19 cellular contexts compared by ENCODE assay signal in the genomic region with DNA sequence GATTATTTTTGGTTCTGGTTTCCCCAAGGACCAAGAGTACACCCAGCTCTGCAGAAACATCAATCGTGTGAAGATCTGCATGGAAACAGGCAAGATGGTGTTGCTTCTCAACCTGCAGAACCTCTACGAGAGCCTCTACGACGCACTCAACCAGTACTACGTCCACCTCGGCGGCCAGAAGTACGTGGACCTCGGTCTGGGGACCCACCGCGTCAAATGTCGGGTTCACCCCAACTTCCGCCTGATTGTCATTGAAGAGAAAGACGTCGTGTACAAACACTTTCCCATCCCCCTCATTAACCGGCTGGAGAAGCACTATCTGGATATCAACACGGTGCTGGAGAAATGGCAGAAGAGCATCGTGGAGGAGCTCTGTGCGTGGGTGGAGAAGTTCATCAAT.
DNase-seq lines count a peak whose midpoint lies in the region; ATAC-seq and TF ChIP-seq lines count a peak whose summit lies in the region.
"Had no signal": no experiment of that assay in that cellular context is flagged by ENCODE, and none has a peak within 500 bp of the region (broad histone marks: within the 10 kb centered on the region; RNA-seq: fewer than 3 reads in every experiment).

No MANE protein-coding gene starts in this region.

- H2AFZ ChIP-seq in OCI-LY7 (ENCODE audit: low read length): no peak overlapping the region
- H2AFZ ChIP-seq: GM23338 had no signal

- peaks cover 34 to 72% of the 10 kb centered on the region in 2 donors for H3K36me3 Mint-ChIP-seq in activated T-cell treated with anti-CD3 and anti-CD28 coated beads, Interleukin-2, amount 50 U/mL, for 72 hours (ENCODE audit: insufficient read depth in 2 of 2)
- H3K36me3 Mint-ChIP-seq in chondrocyte (ENCODE audit: low read depth): peaks cover 73% of the 10 kb centered on the region

- no peaks in the 10 kb centered on the region for H3K27me3 Mint-ChIP-seq in activated T-cell treated with anti-CD3 and anti-CD28 coated beads, Interleukin-2, amount 50 U/mL, for 72 hours (ENCODE audit: low read depth)
- H3K27me3 Mint-ChIP-seq in chondrocyte (ENCODE audit: low read depth): no peaks in the 10 kb centered on the region
- H3K27me3 Mint-ChIP-seq: CD8-positive, alpha-beta memory T cell had no signal

- no peak overlapping the region for H3K4me3 Mint-ChIP-seq in activated T-cell treated with anti-CD3 and anti-CD28 coated beads, Interleukin-2, amount 50 U/mL, for 72 hours
- no peak overlapping the region for H3K4me3 Mint-ChIP-seq in chondrocyte (ENCODE audit: unreplicated experiment)
- H3K4me3 Mint-ChIP-seq: GM23338 had no signal

- H3K79me2 ChIP-seq in OCI-LY7 (ENCODE audit: insufficient read depth, low read depth, low read length): no peaks in the 10 kb centered on the region

- H3K9me3 ChIP-seq in Peyer's patch (no peaks in the 10 kb centered on the region), OCI-LY7 (ENCODE audit: low read length) (no peaks in the 10 kb centered on the region)
- H3K9me3 ChIP-seq: BLaER1 treated with 17β-estradiol and CSF1 and Interleukin-3, amounts not matched to agents 10 nM and 100 nM had no signal

- no peak overlapping the region for H3K4me2 ChIP-seq in OCI-LY7 (ENCODE audit: low read length)
- H3K4me2 ChIP-seq: BLaER1 treated with 17β-estradiol and CSF1 and Interleukin-3, amounts not matched to agents 10 nM and 100 nM; GM23338 had no signal

- no peaks in the 10 kb centered on the region for H3K9me2 ChIP-seq in OCI-LY7 (ENCODE audit: insufficient read depth, low read length)

- H4K20me1 ChIP-seq in OCI-LY7 (ENCODE audit: insufficient read depth, low read length): no peaks in the 10 kb centered on the region

- TF ChIP-seq CTCF in Peyer's patch (IDR thresholded peaks at IDR 0.05) (no peak), chondrocyte (IDR thresholded peaks at IDR 0.05) (no peak), OCI-LY7 (conservative IDR thresholded peaks at IDR 0.05; ENCODE audit: low read length) (no peak)

- no peaks in the 10 kb centered on the region for H3K4me1 ChIP-seq in Peyer's patch
- H3K4me1 ChIP-seq in OCI-LY7 (ENCODE audit: insufficient read depth, low read length, poor library complexity, severe bottlenecking): no peaks in the 10 kb centered on the region
- H3K4me1 ChIP-seq: BLaER1 treated with 17β-estradiol and CSF1 and Interleukin-3, amounts not matched to agents 10 nM and 100 nM had no signal

- no peaks in the 10 kb centered on the region for H3K9me3 Mint-ChIP-seq in activated T-cell treated with anti-CD3 and anti-CD28 coated beads, Interleukin-2, amount 50 U/mL, for 72 hours
- no peaks in the 10 kb centered on the region for H3K9me3 Mint-ChIP-seq in chondrocyte (ENCODE audit: low read depth)
- H3K9me3 Mint-ChIP-seq: CD8-positive, alpha-beta memory T cell; GM23338 had no signal

- H3K27me3 ChIP-seq in Peyer's patch: no peaks in the 10 kb centered on the region
- H3K27me3 ChIP-seq: BLaER1 treated with 17β-estradiol and CSF1 and Interleukin-3, amounts not matched to agents 10 nM and 100 nM had no signal

- no peak for ATAC-seq in activated T-cell treated with anti-CD3 and anti-CD28 coated beads, Interleukin-2, amount 50 U/mL, for 72 hours (replicated peaks in 1 of 2)
- no peak for ATAC-seq in sciatic nerve
- ATAC-seq in GM21737 (IDR thresholded peaks at IDR 0.05; ENCODE audit: unreplicated experiment): no peak
- ATAC-seq: GM23338, HCT116, PC-3 had no signal

- no peak for DNase-seq in activated T-cell treated with anti-CD3 and anti-CD28 coated beads, Interleukin-2, amount 50 U/mL, for 72 hours
- DNase-seq in activated T-cell treated with anti-CD3 and anti-CD28 coated beads for 4 hours (no peak), Peyer's patch (peak in 2 of 3 donors; percentile 19 to 33), chondrocyte (ENCODE audit: low spot score) (peak; percentile 58), sciatic nerve (ENCODE audit: low spot score) (peak; percentile 51), NCI-H69 (lab: John Stamatoyannopoulos, UW) (no peak), OCI-LY7 (ENCODE audit: low spot score) (no peak)
- DNase-seq: CD8-positive, alpha-beta memory T cell; KBM-7; NCI-H1694 treated with DMSO at 0.1 percent for 48 hours; NCI-H510A; NCI-H82; PC-3; SIG-M5 had no signal

- H3K27ac ChIP-seq in Peyer's patch (no peak overlapping the region), OCI-LY7 (ENCODE audit: low read depth, low read length, poor library complexity, severe bottlenecking) (no peak overlapping the region)
- H3K27ac ChIP-seq: BLaER1 treated with 17β-estradiol and CSF1 and Interleukin-3, amounts not matched to agents 10 nM and 100 nM; RWPE1 had no signal

- H3K36me3 ChIP-seq in Peyer's patch (peaks cover 0 to 100% (median 4%) of the 10 kb centered on the region in 3 donors), OCI-LY7 (ENCODE audit: insufficient read depth, low read length) (peaks cover 41% of the 10 kb centered on the region)

- H3K27ac Mint-ChIP-seq in activated T-cell treated with anti-CD3 and anti-CD28 coated beads, Interleukin-2, amount 50 U/mL, for 72 hours: peak overlapping the region; percentile 83
- peak overlapping the region; percentile 30 for H3K27ac Mint-ChIP-seq in chondrocyte (ENCODE audit: unreplicated experiment)
- H3K27ac Mint-ChIP-seq: GM23338 had no signal

- H3K4me1 Mint-ChIP-seq in activated T-cell treated with anti-CD3 and anti-CD28 coated beads, Interleukin-2, amount 50 U/mL, for 72 hours (ENCODE audit: low read depth): peaks cover 16% of the 10 kb centered on the region
- peaks cover 8% of the 10 kb centered on the region for H3K4me1 Mint-ChIP-seq in chondrocyte (ENCODE audit: low read depth)
- H3K4me1 Mint-ChIP-seq: GM23338 had no signal

- BruUV-seq in OCI-LY7 (replicated peaks; lab: Mats Ljungman, UMichigan): no TSS peak

- POLR2A ChIA-PET in OCI-LY7 (lab: Charles Lee): no interaction called here

- H3K4me3 ChIP-seq in Peyer's patch (no peak overlapping the region), OCI-LY7 (ENCODE audit: low read depth, low read length, poor library complexity, severe bottlenecking) (no peak overlapping the region)
- H3K4me3 ChIP-seq: BLaER1 treated with 17β-estradiol and CSF1 and Interleukin-3, amounts not matched to agents 10 nM and 100 nM; GM23338 had no signal

- TF ChIP-seq POLR2A in Peyer's patch (IDR thresholded peaks at IDR 0.05): no peak

- CTCF ChIA-PET in OCI-LY7 (lab: Charles Lee; ENCODE audit: unreplicated experiment): no interaction called here

- intact Hi-C loops in sciatic nerve (cut with DNase I): no loop called here
- intact Hi-C loops in OCI-LY7 (cut with micrococcal nuclease; ENCODE audit: unreplicated experiment): no loop called here

Comparison
In these comparisons a context has a peak if more than half of its experiments do, and no peak if none do; other contexts are left out.
1. DNase-seq: peak in Peyer's patch (2 of 3), chondrocyte (single experiment) and sciatic nerve (single experiment); none in activated T-cell treated with anti-CD3 and anti-CD28 coated beads, Interleukin-2, amount 50 U/mL, for 72 hours (0 of 2), activated T-cell treated with anti-CD3 and anti-CD28 coated beads for 4 hours (single experiment), NCI-H69 (single experiment) and OCI-LY7 (single experiment).